In genomic region chr7:156261581-156261980, GRCh38 we compare ENCODE assay signal across 10 cellular contexts.
"Had no signal": no experiment of that assay in that cellular context is flagged by ENCODE, and none has a peak within 500 bp of the region (broad histone marks: within the 10 kb centered on the region; RNA-seq: fewer than 3 reads in every experiment).

No MANE protein-coding gene starts in this region.

- H2AFZ ChIP-seq: GM23248, GM23338 had no signal

- H3K9ac ChIP-seq: GM23248 had no signal

- ATAC-seq: GM23338, HCT116 had no signal

- FAIRE-seq: H54 had no signal

- H3K9me3 ChIP-seq: HAP-1 had no signal

- H3K27ac ChIP-seq: GM23248 had no signal

- H3K4me2 ChIP-seq: GM23338 had no signal

- H3K4me3 ChIP-seq: GM23248, GM23338, HAP-1 had no signal

- H3K36me3 ChIP-seq: HAP-1 had no signal

- H3K4me1 ChIP-seq: HAP-1 had no signal

- DNase-seq: GM23248, GOT3, H7, H9, HCEC 1CT, HFFc6 had no signal
